In genomic region chr2:178309541-178309940, GRCh38 we compare ENCODE assay signal across 28 cellular contexts.
"Had no signal": no experiment of that assay in that cellular context is flagged by ENCODE, and none has a peak within 500 bp of the region (broad histone marks: within the 10 kb centered on the region; RNA-seq: fewer than 3 reads in every experiment).

No MANE protein-coding gene starts in this region.

- H3K27ac ChIP-seq: heart left ventricle, pancreas, psoas muscle, sigmoid colon, tibial artery, WERI-Rb-1 had no signal

- H3K36me3 ChIP-seq: heart left ventricle, pancreas, sigmoid colon, suprapubic skin, tibial artery had no signal

- H3K27me3 ChIP-seq: heart left ventricle, pancreas, sigmoid colon, suprapubic skin, tibial artery had no signal

- H3K4me1 ChIP-seq: sigmoid colon, tibial artery had no signal

- H3K4me3 Mint-ChIP-seq: activated naive CD4-positive, alpha-beta T cell treated with anti-CD3 and anti-CD28 coated beads for 36 hours; activated naive CD8-positive, alpha-beta T cell treated with anti-CD3 and anti-CD28 coated beads, Interleukin-2, amount 10 ng/mL, durations not matched to agents 7 days and 5 days; central memory CD8-positive, alpha-beta T cell; mesothelial cell of epicardium; naive thymus-derived CD4-positive, alpha-beta T cell; neural crest cell had no signal

- ATAC-seq: activated CD4-positive, CD25-positive, alpha-beta regulatory T cell treated with anti-CD3 and anti-CD28 coated beads, Interleukin-2, amount 50 U/mL, for 24 hours; heart left ventricle; left ventricle myocardium superior; naive thymus-derived CD4-positive, alpha-beta T cell; pancreas; psoas muscle; T-helper 17 cell had no signal

- FAIRE-seq: pancreas had no signal

- H3K9me3 ChIP-seq: heart left ventricle, pancreas, psoas muscle, sigmoid colon, suprapubic skin, tibial artery had no signal

- H3K27ac Mint-ChIP-seq: activated naive CD4-positive, alpha-beta T cell treated with anti-CD3 and anti-CD28 coated beads for 36 hours; activated naive CD8-positive, alpha-beta T cell treated with anti-CD3 and anti-CD28 coated beads, Interleukin-2, amount 10 ng/mL, durations not matched to agents 7 days and 5 days; mesothelial cell of epicardium; naive thymus-derived CD4-positive, alpha-beta T cell; T-helper 17 cell had no signal

- DNase-seq: activated CD4-positive, alpha-beta T cell treated with anti-CD3 and anti-CD28 coated beads for 48 hours; activated CD4-positive, alpha-beta T cell treated with anti-CD3 and anti-CD28 coated beads, Interleukin-2, amount 50 U/mL, for 48 hours; activated CD8-positive, alpha-beta memory T cell treated with anti-CD3 and anti-CD28 coated beads for 24 hours; activated effector memory CD4-positive, alpha-beta T cell treated with Interleukin-2 at 50 U/mL for 16 hours; activated naive CD4-positive, alpha-beta T cell treated with anti-CD3 and anti-CD28 coated beads for 36 hours; activated naive CD8-positive, alpha-beta T cell treated with anti-CD3 and anti-CD28 coated beads, Interleukin-2, amount 10 ng/mL, durations not matched to agents 7 days and 5 days; amniotic stem cell; dermis blood vessel endothelial cell; effector CD4-positive, alpha-beta T cell; erythroblast; heart left ventricle; left ventricle myocardium superior; naive thymus-derived CD4-positive, alpha-beta T cell; nucleus accumbens; pancreas; psoas muscle; sigmoid colon; stimulated activated CD4-positive, alpha-beta T cell treated with anti-CD3 and anti-CD28 coated beads, Interleukin-15, amount 100 ng/mL, for 24 hours; stimulated activated naive CD4-positive, alpha-beta T cell; T-helper 17 cell; T1000; tibial artery; WERI-Rb-1 had no signal

- H3K36me3 Mint-ChIP-seq: activated naive CD8-positive, alpha-beta T cell treated with anti-CD3 and anti-CD28 coated beads, Interleukin-2, amount 10 ng/mL, durations not matched to agents 7 days and 5 days; mesothelial cell of epicardium had no signal

- H3K4me1 Mint-ChIP-seq: activated naive CD8-positive, alpha-beta T cell treated with anti-CD3 and anti-CD28 coated beads, Interleukin-2, amount 10 ng/mL, durations not matched to agents 7 days and 5 days; central memory CD8-positive, alpha-beta T cell; naive thymus-derived CD4-positive, alpha-beta T cell; T-helper 17 cell had no signal

- H3K4me3 ChIP-seq: heart left ventricle, pancreas, psoas muscle, sigmoid colon, suprapubic skin, tibial artery had no signal

- H3K9me3 Mint-ChIP-seq: activated naive CD4-positive, alpha-beta T cell treated with anti-CD3 and anti-CD28 coated beads for 36 hours; activated naive CD8-positive, alpha-beta T cell treated with anti-CD3 and anti-CD28 coated beads, Interleukin-2, amount 10 ng/mL, durations not matched to agents 7 days and 5 days; central memory CD8-positive, alpha-beta T cell had no signal
